Comparison of ENCODE assay signal across 9 cellular contexts in the genomic region with DNA sequence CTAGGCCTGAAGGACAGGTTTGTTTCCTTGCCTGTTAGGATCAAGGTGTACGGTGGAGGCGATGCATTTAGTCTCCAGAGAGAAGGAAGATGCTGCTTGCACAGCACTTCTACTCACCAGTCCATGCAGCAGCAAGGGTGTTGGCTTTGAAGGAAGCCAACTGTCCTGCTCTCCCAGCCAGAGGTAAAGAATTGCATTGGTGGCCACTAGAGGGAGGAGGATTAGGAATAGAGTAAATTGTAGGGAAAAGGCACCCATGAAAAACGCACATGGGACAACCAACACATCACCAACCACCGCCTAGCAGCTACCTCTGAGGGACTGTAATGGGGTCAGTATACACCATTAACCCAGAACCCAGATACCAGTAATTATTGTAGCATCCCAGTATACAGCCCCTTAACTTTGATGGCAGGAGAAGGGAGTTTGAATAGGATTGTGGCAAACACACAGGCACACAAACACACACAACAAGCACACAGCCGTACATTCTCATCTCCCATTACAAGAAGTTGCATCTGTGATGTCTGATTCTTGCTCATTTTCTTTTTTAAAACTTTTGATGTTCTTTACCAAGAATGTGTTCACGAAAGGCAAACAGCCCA.
DNase-seq lines count a peak whose midpoint lies in the region; TF ChIP-seq lines count a peak whose summit lies in the region.
"Had no signal": no experiment of that assay in that cellular context is flagged by ENCODE, and none has a peak within 500 bp of the region (broad histone marks: within the 10 kb centered on the region; RNA-seq: fewer than 3 reads in every experiment).

No MANE protein-coding gene starts in this region.

- no peaks in the 10 kb centered on the region for H3K27me3 ChIP-seq in MM.1S (replicated peaks; ENCODE audit: insufficient read depth, low read length)

- H3K9me3 Mint-ChIP-seq in nephron, result peaks cover 3% of the 10 kb centered on the region

- H3K4me1 ChIP-seq in MM.1S (ENCODE audit: low read length), result no peaks in the 10 kb centered on the region

- in situ Hi-C loops in G401 (cut with HindIII; ENCODE audit: low sequenced_read_pairs), result no loop called here

- H3K9ac ChIP-seq in MM.1S (ENCODE audit: low read length), result no peak overlapping the region

- no peak overlapping the region for H2AFZ ChIP-seq in MM.1S (ENCODE audit: low read length)

- H4K20me1 ChIP-seq in MM.1S (ENCODE audit: insufficient read depth, low read length), result no peaks in the 10 kb centered on the region

- peak; percentile 14 for DNase-seq in G401 (ENCODE audit: low spot score)
- DNase-seq in MM.1S, result no peak
- DNase-seq in choroid plexus epithelial cell (ENCODE audit: low read depth), result peak; percentile 69
- DNase-seq in activated CD4-positive, alpha-beta T cell treated with anti-CD3 and anti-CD28 coated beads, Interleukin-2, amount 50 U/mL, for 1 hour, result no peak
- DNase-seq in stimulated activated CD4-positive, alpha-beta T cell treated with anti-CD3 and anti-CD28 coated beads, Interleukin-1b, Interleukin-23, amount 100 ng/mL, for 48 hours, result no peak
- DNase-seq in A172 (ENCODE audit: low spot score), result no peak
- DNase-seq in SKM-1 (lab: John Stamatoyannopoulos, UW; ENCODE audit: unreplicated experiment), result no peak

- H3K27ac Mint-ChIP-seq in nephron, result no peak overlapping the region

- TF ChIP-seq CTCF in MM.1S (IDR thresholded peaks at IDR 0.05; ENCODE audit: low read length) (peak; percentile 36), choroid plexus epithelial cell (conservative IDR thresholded peaks at IDR 0.05; ENCODE audit: low read depth, low read length) (peak; percentile 77), nephron (IDR thresholded peaks at IDR 0.05; ENCODE audit: unreplicated experiment in 3 of 3) (peak; percentile 19 to 43 (median 28))

- no peak overlapping the region for H3K4me3 Mint-ChIP-seq in nephron

- H3F3A ChIP-seq in MM.1S (ENCODE audit: insufficient read depth, low read length), result no peaks in the 10 kb centered on the region

- H3K4me3 ChIP-seq in MM.1S (ENCODE audit: low read length) (no peak overlapping the region), choroid plexus epithelial cell (ENCODE audit: low read depth, low read length) (no peak overlapping the region)
- H3K4me3 ChIP-seq: skin epidermis had no signal

- no peaks in the 10 kb centered on the region for H3K79me2 ChIP-seq in MM.1S (ENCODE audit: low read length)

- no peaks in the 10 kb centered on the region for H3K9me3 ChIP-seq in MM.1S (replicated peaks; ENCODE audit: insufficient read depth, low read length)

- H3K27ac ChIP-seq in MM.1S (ENCODE audit: low read length), result no peak overlapping the region
- H3K27ac ChIP-seq: skin epidermis had no signal

- no peak overlapping the region for H3K4me2 ChIP-seq in MM.1S (ENCODE audit: low read depth, low read length)

- no peaks in the 10 kb centered on the region for H3K9me2 ChIP-seq in MM.1S (replicated peaks; ENCODE audit: insufficient read depth, low read length)

- H3K36me3 ChIP-seq in MM.1S (replicated peaks; ENCODE audit: insufficient read depth, low read length), result no peaks in the 10 kb centered on the region

- no peaks in the 10 kb centered on the region for H3K27me3 Mint-ChIP-seq in nephron (ENCODE audit: low read depth)

- H3K4me1 Mint-ChIP-seq in nephron, result no peaks in the 10 kb centered on the region

- peaks cover 13% of the 10 kb centered on the region for H3K36me3 Mint-ChIP-seq in nephron (ENCODE audit: low read depth)

Comparison
In these comparisons a context has a peak if more than half of its experiments do, and no peak if none do; other contexts are left out.
1. DNase-seq: peak in G401 (single experiment) and choroid plexus epithelial cell (single experiment); none in MM.1S (single experiment), activated CD4-positive, alpha-beta T cell treated with anti-CD3 and anti-CD28 coated beads, Interleukin-2, amount 50 U/mL, for 1 hour (single experiment), stimulated activated CD4-positive, alpha-beta T cell treated with anti-CD3 and anti-CD28 coated beads, Interleukin-1b, Interleukin-23, amount 100 ng/mL, for 48 hours (single experiment), A172 (single experiment) and SKM-1 (single experiment).
2. Peak in every context shown above with its lines, with median percentiles within 50 percentile points of each other: CTCF ChIP-seq.